Comparison of ENCODE assay signal across 8 cellular contexts in the genomic region with DNA sequence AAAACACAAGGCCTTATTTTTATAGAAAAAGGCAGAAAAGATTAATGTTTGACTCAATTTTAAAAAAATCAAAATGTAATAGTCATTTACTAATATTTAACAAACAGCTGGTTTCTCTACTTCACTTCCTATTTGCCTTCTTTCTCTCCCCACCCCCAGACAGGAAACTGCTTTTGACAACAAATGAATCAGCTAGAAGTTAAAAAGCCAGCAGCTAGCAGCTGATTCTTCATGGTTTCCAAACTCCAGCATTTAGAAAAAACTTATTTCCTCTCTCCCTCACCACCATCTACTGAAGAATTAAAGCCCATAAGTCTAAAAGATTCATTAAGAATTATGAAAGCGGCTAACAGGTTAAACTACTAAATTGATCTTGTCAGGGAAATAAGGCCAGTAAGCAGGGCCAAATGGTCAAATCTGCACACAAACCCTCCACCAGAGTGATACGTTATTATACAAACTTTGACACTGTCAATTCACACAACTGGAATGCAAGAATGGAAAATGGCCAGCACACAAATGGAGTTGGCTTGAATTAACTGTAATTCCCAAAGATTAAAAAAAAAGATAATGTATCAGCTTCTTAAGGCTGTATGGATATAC. TPM values are rescaled to one million over a fixed set of nuclear protein-coding genes. Genes with fewer than 3 reads are reported as not detected.
DNase-seq lines count a peak whose midpoint lies in the region; ATAC-seq and TF ChIP-seq lines count a peak whose summit lies in the region.

No MANE protein-coding gene starts in this region.

- peaks cover 60% of the 10 kb centered on the region for H3K4me1 Mint-ChIP-seq in osteocyte (ENCODE audit: unreplicated experiment)

- H3K9me3 Mint-ChIP-seq in osteocyte (ENCODE audit: unreplicated experiment), result no peaks in the 10 kb centered on the region

- peak; percentile 34 for ATAC-seq in HG03354 (IDR thresholded peaks at IDR 0.05; ENCODE audit: poor library complexity, severe bottlenecking, unreplicated experiment)

- peaks cover 25% of the 10 kb centered on the region for H3K36me3 Mint-ChIP-seq in osteocyte (ENCODE audit: unreplicated experiment)

- DNase-seq in activated T-cell treated with anti-CD3 and anti-CD28 coated beads for 24 hours (ENCODE audit: low read depth), result peak; percentile 23
- no peak for DNase-seq in activated T-cell treated with anti-CD3 and anti-CD28 coated beads, Interleukin-2, amount 50 U/mL, for 1 hour
- peak in 4 of 5 donors; percentile 10 to 71 (median 29) for DNase-seq in T-helper 1 cell
- DNase-seq in epidermal melanocyte (ENCODE audit: insufficient read length, low spot score), result peak; percentile 43
- no peak for DNase-seq in osteocyte (ENCODE audit: extremely low spot score, unreplicated experiment)
- no peak for DNase-seq in 8988T
- no peak for DNase-seq in C1 segment of cervical spinal cord (lab: John Stamatoyannopoulos, UW)

- no peaks in the 10 kb centered on the region for H3K27me3 Mint-ChIP-seq in osteocyte (ENCODE audit: unreplicated experiment)

- H3K27ac Mint-ChIP-seq in osteocyte (ENCODE audit: unreplicated experiment), result peak overlapping the region; percentile 90

- TF ChIP-seq CTCF in osteocyte (IDR thresholded peaks at IDR 0.05), result no peak

- peak overlapping the region; percentile 68 for H3K4me3 Mint-ChIP-seq in osteocyte (ENCODE audit: unreplicated experiment)

RNA-seq across cellular contexts. Expression of a gene that starts 4.0 kb away (rescaled TPM):
- total RNA-seq in osteocyte, result 106 and 111 TPM in 2 replicates

Comparison
In these comparisons a context has a peak if more than half of its experiments do, and no peak if none do; other contexts are left out.
1. DNase-seq: peak in activated T-cell treated with anti-CD3 and anti-CD28 coated beads for 24 hours (single experiment), T-helper 1 cell (4 of 5) and epidermal melanocyte (single experiment); none in activated T-cell treated with anti-CD3 and anti-CD28 coated beads, Interleukin-2, amount 50 U/mL, for 1 hour (single experiment), osteocyte (single experiment), 8988T (single experiment) and C1 segment of cervical spinal cord (0 of 14).